21 cellular contexts compared by ENCODE assay signal in the genomic region with DNA sequence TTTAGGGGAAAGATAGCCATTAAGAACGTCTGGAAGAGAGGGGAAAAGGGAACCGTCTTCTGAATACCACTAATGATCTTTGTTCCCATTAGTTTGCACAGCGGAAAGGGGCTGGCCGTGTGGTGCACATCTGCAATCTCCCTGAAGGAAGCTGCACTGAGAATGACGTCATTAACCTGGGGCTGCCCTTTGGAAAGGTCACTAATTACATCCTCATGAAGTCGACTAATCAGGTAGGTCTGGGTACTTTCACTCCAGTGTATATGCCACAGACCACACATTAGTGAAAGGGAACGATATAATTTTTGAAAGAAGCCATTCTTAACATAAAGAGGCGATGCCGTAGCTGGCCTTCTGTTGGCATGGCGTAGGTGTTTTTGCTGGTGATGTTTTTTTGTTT.
"Had no signal": no experiment of that assay in that cellular context is flagged by ENCODE, and none has a peak within 500 bp of the region (broad histone marks: within the 10 kb centered on the region; RNA-seq: fewer than 3 reads in every experiment).

No MANE protein-coding gene starts in this region.

- H3K9me3 ChIP-seq: breast epithelium, gastroesophageal sphincter, heart left ventricle, lower lobe of right lung, mucosa of descending colon, pancreas, testis had no signal

- H3K27ac Mint-ChIP-seq: activated CD4-positive, alpha-beta memory T cell treated with anti-CD3 and anti-CD28 coated beads, Interleukin-2, amount 10 ng/mL, durations not matched to agents 7 days and 5 days; activated naive CD4-positive, alpha-beta T cell treated with anti-CD3 and anti-CD28 coated beads, Interleukin-2, amount 50 U/mL, for 72 hours; activated T-cell treated with anti-CD3 and anti-CD28 coated beads, Interleukin-2, amount 50 U/mL, for 24 hours; activated T-helper 17 cell treated with anti-CD3 and anti-CD28 coated beads, Interleukin-2, amount 50 U/mL, for 72 hours; nephron progenitor cell; T-helper 17 cell; type B pancreatic cell had no signal

- H3K27me3 ChIP-seq: breast epithelium, gastroesophageal sphincter, heart left ventricle, pancreas, testis had no signal

- DNase-seq: activated CD4-positive, alpha-beta memory T cell treated with anti-CD3 and anti-CD28 coated beads, Interleukin-2, amount 10 ng/mL, durations not matched to agents 7 days and 5 days; activated CD4-positive, alpha-beta T cell treated with anti-CD3 and anti-CD28 coated beads, Interleukin-2, amount 10 ng/mL, durations not matched to agents 24 days and 14 days; activated CD4-positive, CD25-positive, alpha-beta regulatory T cell; activated T-cell treated with anti-CD3 and anti-CD28 coated beads, Interleukin-2, amount 50 U/mL, for 24 hours; heart left ventricle; left colon; lower lobe of right lung; mucosa of descending colon; nephron progenitor cell; pancreas; right cardiac atrium; stimulated activated CD4-positive, alpha-beta T cell treated with anti-CD3 and anti-CD28 coated beads, Interleukin-1b, Interleukin-23, amount 100 ng/mL, for 48 hours; T-helper 17 cell; testis had no signal

- H3K4me3 Mint-ChIP-seq: activated CD4-positive, alpha-beta memory T cell treated with anti-CD3 and anti-CD28 coated beads, Interleukin-2, amount 10 ng/mL, durations not matched to agents 7 days and 5 days; activated CD4-positive, alpha-beta T cell treated with anti-CD3 and anti-CD28 coated beads, Interleukin-2, amount 10 ng/mL, durations not matched to agents 24 days and 14 days; activated T-cell treated with anti-CD3 and anti-CD28 coated beads, Interleukin-2, amount 50 U/mL, for 24 hours; activated T-helper 17 cell treated with anti-CD3 and anti-CD28 coated beads, Interleukin-2, amount 50 U/mL, for 72 hours; nephron progenitor cell; T-helper 17 cell; type B pancreatic cell had no signal

- ATAC-seq: gastroesophageal sphincter, heart left ventricle, left colon, lower lobe of right lung, mucosa of descending colon, pancreas, right cardiac atrium, T-helper 17 cell had no signal

- FAIRE-seq: keratinocyte, pancreas had no signal

- H3K9me3 Mint-ChIP-seq: activated CD4-positive, alpha-beta memory T cell treated with anti-CD3 and anti-CD28 coated beads, Interleukin-2, amount 10 ng/mL, durations not matched to agents 7 days and 5 days; activated CD4-positive, alpha-beta T cell treated with anti-CD3 and anti-CD28 coated beads, Interleukin-2, amount 10 ng/mL, durations not matched to agents 24 days and 14 days; activated T-cell treated with anti-CD3 and anti-CD28 coated beads, Interleukin-2, amount 50 U/mL, for 24 hours; activated T-helper 17 cell treated with anti-CD3 and anti-CD28 coated beads, Interleukin-2, amount 50 U/mL, for 72 hours; nephron progenitor cell; type B pancreatic cell had no signal

- H3K4me3 ChIP-seq: breast epithelium, coronary artery, gastroesophageal sphincter, heart left ventricle, lower lobe of right lung, mucosa of descending colon, pancreas, testis had no signal

- H3K4me1 ChIP-seq: testis had no signal

- H3K36me3 ChIP-seq: breast epithelium, gastroesophageal sphincter, lower lobe of right lung, pancreas had no signal

- H3K36me3 Mint-ChIP-seq: activated naive CD4-positive, alpha-beta T cell treated with anti-CD3 and anti-CD28 coated beads, Interleukin-2, amount 50 U/mL, for 72 hours had no signal

- H3K27me3 Mint-ChIP-seq: activated CD4-positive, alpha-beta T cell treated with anti-CD3 and anti-CD28 coated beads, Interleukin-2, amount 10 ng/mL, durations not matched to agents 24 days and 14 days; activated T-cell treated with anti-CD3 and anti-CD28 coated beads, Interleukin-2, amount 50 U/mL, for 24 hours; activated T-helper 17 cell treated with anti-CD3 and anti-CD28 coated beads, Interleukin-2, amount 50 U/mL, for 72 hours; T-helper 17 cell; type B pancreatic cell had no signal

- H3K27ac ChIP-seq: breast epithelium, coronary artery, gastroesophageal sphincter, lower lobe of right lung, pancreas, testis had no signal
